Comparison of ENCODE assay signal across 38 cellular contexts in the genomic region with DNA sequence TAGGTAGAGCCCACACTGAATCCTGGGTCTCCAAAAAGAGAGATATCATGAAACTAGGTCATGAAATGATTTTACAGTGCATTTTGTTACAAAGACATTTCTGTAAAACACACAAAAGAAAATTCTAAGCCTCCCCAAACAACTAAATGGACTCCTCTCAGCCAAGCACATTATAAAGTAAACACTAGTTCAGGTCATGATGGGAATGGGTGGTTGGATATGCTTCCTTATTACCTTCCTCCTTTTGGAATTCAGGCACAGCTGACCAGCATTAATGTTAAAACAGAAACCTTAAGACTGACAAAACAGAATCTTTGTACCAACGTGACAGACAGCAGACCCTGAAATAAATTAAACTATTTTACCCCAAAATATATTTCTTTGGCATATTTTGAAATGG.
"Had no signal": no experiment of that assay in that cellular context is flagged by ENCODE, and none has a peak within 500 bp of the region (broad histone marks: within the 10 kb centered on the region; RNA-seq: fewer than 3 reads in every experiment).

No MANE protein-coding gene starts in this region.

- H3K27me3 ChIP-seq: adrenal gland, ascending aorta, body of pancreas, brain microvascular endothelial cell, breast epithelium, cardiac muscle cell had no signal

- H3K27ac ChIP-seq: adrenal gland, ascending aorta, body of pancreas, brain microvascular endothelial cell, breast epithelium, cardiac muscle cell had no signal

- H3K4me3 ChIP-seq: adrenal gland, ascending aorta, body of pancreas, breast epithelium, cardiac muscle cell had no signal

- H3K4me1 Mint-ChIP-seq: activated naive CD4-positive, alpha-beta T cell treated with anti-CD3 and anti-CD28 coated beads, Interleukin-2, amount 10 ng/mL, durations not matched to agents 7 days and 5 days; activated naive CD4-positive, alpha-beta T cell treated with anti-CD3 and anti-CD28 coated beads, Interleukin-2, amount 50 U/mL, for 24 hours; activated naive CD8-positive, alpha-beta T cell treated with anti-CD3 and anti-CD28 coated beads for 36 hours; activated naive CD8-positive, alpha-beta T cell treated with anti-CD3 and anti-CD28 coated beads, Interleukin-2, amount 10 ng/mL, durations not matched to agents 7 days and 5 days; activated naive CD8-positive, alpha-beta T cell treated with anti-CD3 and anti-CD28 coated beads, Interleukin-2, amount 50 U/mL, for 24 hours; activated T-helper 17 cell treated with anti-CD3 and anti-CD28 coated beads, Interleukin-2, amount 50 U/mL, for 72 hours; brain; central memory CD8-positive, alpha-beta T cell had no signal

- H3K9me3 ChIP-seq: ascending aorta, body of pancreas, breast epithelium had no signal

- H3K36me3 ChIP-seq: adrenal gland, ascending aorta, brain microvascular endothelial cell, breast epithelium, cardiac muscle cell had no signal

- H3K36me3 Mint-ChIP-seq: activated naive CD4-positive, alpha-beta T cell treated with anti-CD3 and anti-CD28 coated beads, Interleukin-2, amount 10 ng/mL, durations not matched to agents 7 days and 5 days; activated naive CD4-positive, alpha-beta T cell treated with anti-CD3 and anti-CD28 coated beads, Interleukin-2, amount 50 U/mL, for 24 hours; activated naive CD4-positive, alpha-beta T cell treated with anti-CD3 and anti-CD28 coated beads, Interleukin-2, amount 50 U/mL, for 72 hours; activated naive CD8-positive, alpha-beta T cell; activated naive CD8-positive, alpha-beta T cell treated with anti-CD3 and anti-CD28 coated beads for 36 hours; activated naive CD8-positive, alpha-beta T cell treated with anti-CD3 and anti-CD28 coated beads, Interleukin-2, amount 10 ng/mL, durations not matched to agents 7 days and 5 days; brain had no signal

- DNase-seq: activated effector memory CD4-positive, alpha-beta T cell treated with anti-CD3 and anti-CD28 coated beads, Interleukin-2, amount 50 U/mL, for 16 hours; activated effector memory CD4-positive, alpha-beta T cell treated with Interleukin-2 at 50 U/mL for 16 hours; activated gamma-delta T cell; activated gamma-delta T cell treated with Interleukin-2 at 50 U/mL for 16 hours; activated naive CD4-positive, alpha-beta T cell; activated naive CD4-positive, alpha-beta T cell treated with anti-CD3 and anti-CD28 coated beads for 36 hours; activated naive CD4-positive, alpha-beta T cell treated with anti-CD3 and anti-CD28 coated beads, Interleukin-2, amount 10 ng/mL, durations not matched to agents 7 days and 5 days; activated naive CD4-positive, alpha-beta T cell treated with anti-CD3 and anti-CD28 coated beads, Interleukin-2, amount 50 U/mL, for 16 hours; activated naive CD4-positive, alpha-beta T cell treated with Interleukin-2 at 50 U/mL for 16 hours; activated naive CD8-positive, alpha-beta T cell treated with anti-CD3 and anti-CD28 coated beads for 36 hours; activated naive CD8-positive, alpha-beta T cell treated with anti-CD3 and anti-CD28 coated beads, Interleukin-2, amount 10 ng/mL, durations not matched to agents 7 days and 5 days; activated naive CD8-positive, alpha-beta T cell treated with anti-CD3 and anti-CD28 coated beads, Interleukin-2, amount 50 U/mL, for 24 hours; activated T-cell treated with anti-CD3 and anti-CD28 coated beads, Interleukin-2, amount 50 U/mL, for 1 hour; activated T-cell treated with anti-CD3 and anti-CD28 coated beads, Interleukin-2, amount 50 U/mL, for 24 hours; activated T-cell treated with anti-CD3 and anti-CD28 coated beads, Interleukin-2, amount 50 U/mL, for 4 hours; activated T-cell treated with anti-CD3 and anti-CD28 coated beads, Interleukin-2, amount 50 U/mL, for 48 hours; activated T-cell treated with anti-CD3 and anti-CD28 coated beads, Interleukin-2, amount 50 U/mL, for 72 hours; adrenal gland; amniotic stem cell; amygdala; anterior cingulate cortex; aorta; body of pancreas; brain microvascular endothelial cell; caudate nucleus; central memory CD4-positive, alpha-beta T cell; cerebellar nuclear complex had no signal

- H3K27ac Mint-ChIP-seq: activated naive CD4-positive, alpha-beta T cell treated with anti-CD3 and anti-CD28 coated beads for 36 hours; activated naive CD4-positive, alpha-beta T cell treated with anti-CD3 and anti-CD28 coated beads, Interleukin-2, amount 10 ng/mL, durations not matched to agents 7 days and 5 days; activated naive CD4-positive, alpha-beta T cell treated with anti-CD3 and anti-CD28 coated beads, Interleukin-2, amount 50 U/mL, for 24 hours; activated naive CD4-positive, alpha-beta T cell treated with anti-CD3 and anti-CD28 coated beads, Interleukin-2, amount 50 U/mL, for 72 hours; activated naive CD8-positive, alpha-beta T cell; activated naive CD8-positive, alpha-beta T cell treated with anti-CD3 and anti-CD28 coated beads for 36 hours; activated naive CD8-positive, alpha-beta T cell treated with anti-CD3 and anti-CD28 coated beads, Interleukin-2, amount 10 ng/mL, durations not matched to agents 7 days and 5 days; activated naive CD8-positive, alpha-beta T cell treated with anti-CD3 and anti-CD28 coated beads, Interleukin-2, amount 50 U/mL, for 24 hours; activated T-cell treated with anti-CD3 and anti-CD28 coated beads, Interleukin-2, amount 50 U/mL, for 24 hours; activated T-cell treated with anti-CD3 and anti-CD28 coated beads, Interleukin-2, amount 50 U/mL, for 72 hours; activated T-helper 1 cell treated with anti-CD3 and anti-CD28 coated beads, Interleukin-12 subunit alpha, Interleukin-12 subunit beta, Interleukin-2, Interleukin-4 antibody, amounts not matched to agents 30 ng/mL and 10 ng/mL and 1 ng/mL, durations not matched to agents 14 hours and 24 hours and 36 hours; activated T-helper 17 cell treated with anti-CD3 and anti-CD28 coated beads, Interleukin-2, amount 50 U/mL, for 72 hours; activated T-helper 2 cell treated with anti-CD3 and anti-CD28 coated beads, Interferon-gamma antibody, Interleukin-2, Interleukin-4, amounts not matched to agents 10 μg/mL and 5 μg/mL and 100 μg/mL, durations not matched to agents 14 hours and 24 hours and 36 hours; brain had no signal

- H3K4me1 ChIP-seq: adrenal gland, ascending aorta, body of pancreas, breast epithelium had no signal

- H3K4me3 Mint-ChIP-seq: activated naive CD4-positive, alpha-beta T cell treated with anti-CD3 and anti-CD28 coated beads for 36 hours; activated naive CD4-positive, alpha-beta T cell treated with anti-CD3 and anti-CD28 coated beads, Interleukin-2, amount 10 ng/mL, durations not matched to agents 7 days and 5 days; activated naive CD4-positive, alpha-beta T cell treated with anti-CD3 and anti-CD28 coated beads, Interleukin-2, amount 50 U/mL, for 24 hours; activated naive CD8-positive, alpha-beta T cell; activated naive CD8-positive, alpha-beta T cell treated with anti-CD3 and anti-CD28 coated beads for 36 hours; activated naive CD8-positive, alpha-beta T cell treated with anti-CD3 and anti-CD28 coated beads, Interleukin-2, amount 10 ng/mL, durations not matched to agents 7 days and 5 days; activated naive CD8-positive, alpha-beta T cell treated with anti-CD3 and anti-CD28 coated beads, Interleukin-2, amount 50 U/mL, for 24 hours; activated T-cell treated with anti-CD3 and anti-CD28 coated beads, Interleukin-2, amount 50 U/mL, for 24 hours; activated T-cell treated with anti-CD3 and anti-CD28 coated beads, Interleukin-2, amount 50 U/mL, for 4 hours; activated T-cell treated with anti-CD3 and anti-CD28 coated beads, Interleukin-2, amount 50 U/mL, for 72 hours; activated T-helper 1 cell treated with anti-CD3 and anti-CD28 coated beads, Interleukin-12 subunit alpha, Interleukin-12 subunit beta, Interleukin-2, Interleukin-4 antibody, amounts not matched to agents 30 ng/mL and 10 ng/mL and 1 ng/mL, durations not matched to agents 14 hours and 24 hours and 36 hours; activated T-helper 17 cell treated with anti-CD3 and anti-CD28 coated beads, Interleukin-2, amount 50 U/mL, for 72 hours; brain; central memory CD8-positive, alpha-beta T cell had no signal

- ATAC-seq: activated naive CD4-positive, alpha-beta T cell treated with anti-CD3 and anti-CD28 coated beads, Interleukin-2, amount 50 U/mL, for 72 hours; activated naive CD8-positive, alpha-beta T cell treated with anti-CD3 and anti-CD28 coated beads, Interleukin-2, amount 50 U/mL, for 24 hours; activated T-cell treated with anti-CD3 and anti-CD28 coated beads, Interleukin-2, amount 50 U/mL, for 4 hours; activated T-cell treated with anti-CD3 and anti-CD28 coated beads, Interleukin-2, amount 50 U/mL, for 72 hours; activated T-helper 17 cell treated with anti-CD3 and anti-CD28 coated beads, Interleukin-2, amount 50 U/mL, for 72 hours; body of pancreas had no signal

- H3K9me3 Mint-ChIP-seq: activated naive CD8-positive, alpha-beta T cell treated with anti-CD3 and anti-CD28 coated beads, Interleukin-2, amount 10 ng/mL, durations not matched to agents 7 days and 5 days; activated T-helper 17 cell treated with anti-CD3 and anti-CD28 coated beads, Interleukin-2, amount 50 U/mL, for 72 hours; central memory CD8-positive, alpha-beta T cell had no signal

- H3K27me3 Mint-ChIP-seq: activated naive CD4-positive, alpha-beta T cell treated with anti-CD3 and anti-CD28 coated beads, Interleukin-2, amount 10 ng/mL, durations not matched to agents 7 days and 5 days; activated naive CD8-positive, alpha-beta T cell; activated naive CD8-positive, alpha-beta T cell treated with anti-CD3 and anti-CD28 coated beads, Interleukin-2, amount 10 ng/mL, durations not matched to agents 7 days and 5 days; activated T-cell treated with anti-CD3 and anti-CD28 coated beads, Interleukin-2, amount 50 U/mL, for 24 hours; brain; central memory CD8-positive, alpha-beta T cell had no signal
